In the genomic region with DNA sequence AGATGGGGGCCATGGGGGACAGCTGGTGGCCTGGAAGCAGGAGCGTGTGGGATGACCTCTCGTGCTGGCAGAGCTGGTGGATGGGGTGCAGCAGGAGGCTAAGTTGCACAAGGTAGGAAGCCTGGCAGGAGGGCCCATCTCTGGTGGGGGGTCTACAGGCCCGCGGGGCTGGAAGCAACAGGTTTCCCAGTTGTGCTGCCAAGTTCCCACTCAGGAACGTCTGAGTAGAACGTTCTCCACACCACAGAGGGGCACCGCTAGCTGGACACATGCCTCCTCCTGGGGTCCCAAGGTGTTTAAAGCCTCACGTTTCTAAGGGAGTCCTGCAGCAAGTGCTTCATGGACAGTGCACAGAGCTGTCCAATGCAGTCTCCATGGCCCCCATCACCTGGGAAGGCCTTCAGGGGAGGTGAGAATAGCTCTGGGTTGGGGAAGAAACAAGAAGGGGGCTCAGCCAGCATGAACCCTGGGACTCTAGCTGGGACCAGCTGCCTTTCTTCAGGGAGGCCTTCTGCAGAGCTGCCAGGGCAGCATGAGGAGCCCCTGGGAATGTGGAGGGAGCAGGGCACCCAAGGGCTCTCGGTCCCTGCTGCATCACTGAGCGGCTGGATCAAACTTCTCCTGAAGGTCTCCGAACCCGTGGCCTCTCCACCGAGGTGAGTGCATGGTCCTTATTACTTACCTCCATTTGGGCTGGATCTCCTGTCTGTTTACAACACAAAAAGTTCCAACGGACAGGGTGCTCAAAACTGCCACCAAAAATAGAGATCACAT, we compare ENCODE assay signal across 19 cellular contexts.
"Had no signal": no experiment of that assay in that cellular context is flagged by ENCODE, and none has a peak within 500 bp of the region (broad histone marks: within the 10 kb centered on the region; RNA-seq: fewer than 3 reads in every experiment).

No MANE protein-coding gene starts in this region.

- H3K27ac Mint-ChIP-seq: activated naive CD8-positive, alpha-beta T cell treated with anti-CD3 and anti-CD28 coated beads for 36 hours; nephron progenitor cell; stimulated activated effector memory CD8-positive, alpha-beta T cell treated with anti-CD3 and anti-CD28 coated beads, Interleukin-12 subunit alpha, Interleukin-12 subunit beta, amount 100 ng/mL, for 72 hours; T-helper 2 cell treated with Interferon-gamma antibody and Interleukin-4, amounts not matched to agents 5 μg/mL and 100 μg/mL, for 36 hours had no signal

- DNase-seq: activated CD4-positive, alpha-beta T cell treated with anti-CD3 and anti-CD28 coated beads, Interleukin-2, amount 50 U/mL, for 4 hours; activated naive CD8-positive, alpha-beta T cell treated with anti-CD3 and anti-CD28 coated beads for 36 hours; amniotic stem cell; foreskin fibroblast; left colon; midbrain; nephron progenitor cell; occipital lobe; stimulated activated CD4-positive, alpha-beta T cell treated with anti-CD3 and anti-CD28 coated beads, Interleukin-4, amount 100 ng/mL, for 24 hours had no signal

- H3K9me3 Mint-ChIP-seq: activated naive CD8-positive, alpha-beta T cell treated with anti-CD3 and anti-CD28 coated beads for 36 hours; stimulated activated effector memory CD8-positive, alpha-beta T cell treated with anti-CD3 and anti-CD28 coated beads, Interleukin-12 subunit alpha, Interleukin-12 subunit beta, amount 100 ng/mL, for 72 hours; T-helper 2 cell treated with Interferon-gamma antibody and Interleukin-4, amounts not matched to agents 5 μg/mL and 100 μg/mL, for 36 hours had no signal

- FAIRE-seq: TTC549, urothelium cell line had no signal

- H3K4me1 ChIP-seq: prostate gland had no signal

- H3K4me1 Mint-ChIP-seq: activated naive CD8-positive, alpha-beta T cell treated with anti-CD3 and anti-CD28 coated beads for 36 hours; stimulated activated effector memory CD8-positive, alpha-beta T cell treated with anti-CD3 and anti-CD28 coated beads, Interleukin-12 subunit alpha, Interleukin-12 subunit beta, amount 100 ng/mL, for 72 hours had no signal

- H3K36me3 Mint-ChIP-seq: activated naive CD8-positive, alpha-beta T cell treated with anti-CD3 and anti-CD28 coated beads for 36 hours; stimulated activated effector memory CD8-positive, alpha-beta T cell treated with anti-CD3 and anti-CD28 coated beads, Interleukin-12 subunit alpha, Interleukin-12 subunit beta, amount 100 ng/mL, for 72 hours had no signal

- H3K27me3 ChIP-seq: cardiac muscle cell, dorsolateral prefrontal cortex had no signal

- H3K4me3 Mint-ChIP-seq: activated naive CD8-positive, alpha-beta T cell treated with anti-CD3 and anti-CD28 coated beads for 36 hours; nephron progenitor cell; stimulated activated effector memory CD8-positive, alpha-beta T cell treated with anti-CD3 and anti-CD28 coated beads, Interleukin-12 subunit alpha, Interleukin-12 subunit beta, amount 100 ng/mL, for 72 hours; T-helper 2 cell treated with Interferon-gamma antibody and Interleukin-4, amounts not matched to agents 5 μg/mL and 100 μg/mL, for 36 hours had no signal

- H3K4me3 ChIP-seq: cardiac muscle cell, dorsolateral prefrontal cortex, prostate gland, smooth muscle cell, thoracic aorta had no signal

- H3K27ac ChIP-seq: cardiac muscle cell, epithelial cell of prostate, prostate gland, thoracic aorta had no signal

- H3K36me3 ChIP-seq: cardiac muscle cell, prostate gland, thoracic aorta had no signal

- H3K9me3 ChIP-seq: prostate gland, thoracic aorta had no signal
